1 cellular context compared by ENCODE assay signal in genomic region chr20:62928246-62928939, GRCh38.
A peak's percentile ranks its signal among the peaks of the same experiment; 100 is the strongest.
TF ChIP-seq lines count a peak whose summit lies in the region.

No MANE protein-coding gene starts in this region.

TF ChIP-seq in GM12878, 131 proteins besides CTCF, POLR2A, EP300 and RAD21:
- TF ChIP-seq CUX1 (IDR thresholded peaks at IDR 0.05; ENCODE audit: insufficient replicate concordance, low read depth, low read length) (no peak), RBBP5 (conservative IDR thresholded peaks at IDR 0.05) (no peak), POLR2AphosphoS2 (IDR thresholded peaks at IDR 0.05; ENCODE audit: low read depth, low read length) (0 out of 2 replicates have a peak, but pooled peaks have one; percentile 22), SRF (IDR thresholded peaks at IDR 0.05; ENCODE audit: low read depth in 2 of 2, low read length in 2 of 2) (no peak), CBFB (IDR thresholded peaks at IDR 0.05; ENCODE audit: low read depth) (no peak), WRNIP1 (IDR thresholded peaks at IDR 0.05; ENCODE audit: borderline replicate concordance, low read depth, low read length) (no peak), NR2C2 (IDR thresholded peaks at IDR 0.05; ENCODE audit: borderline replicate concordance, control insufficient read depth, insufficient read length, low read depth) (no peak), ELK1 (IDR thresholded peaks at IDR 0.05; ENCODE audit: low read depth, low read length) (no peak)
